9 cellular contexts compared by ENCODE assay signal in the genomic region with DNA sequence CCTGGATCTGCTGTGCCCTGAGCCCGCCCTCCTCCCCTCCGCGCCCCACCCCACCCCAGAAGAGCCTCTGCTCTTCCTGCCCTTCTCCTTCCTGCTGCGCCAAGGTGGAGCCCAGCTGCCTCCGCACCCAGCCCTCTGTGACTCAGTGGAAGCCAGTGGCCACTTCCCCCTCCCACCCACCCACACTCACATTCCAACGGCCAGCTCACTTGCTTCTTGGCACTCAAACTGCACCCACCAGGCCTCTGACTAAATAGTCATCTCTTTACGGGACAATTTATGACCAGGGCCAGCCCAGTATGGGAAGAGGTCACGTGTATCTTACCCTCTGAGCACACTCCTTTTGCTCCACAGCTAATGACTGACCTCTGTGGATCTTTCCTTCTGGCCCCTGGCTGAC.
DNase-seq lines count a peak whose midpoint lies in the region; ATAC-seq and TF ChIP-seq lines count a peak whose summit lies in the region.
"Had no signal": no experiment of that assay in that cellular context is flagged by ENCODE, and none has a peak within 500 bp of the region (broad histone marks: within the 10 kb centered on the region; RNA-seq: fewer than 3 reads in every experiment).

No MANE protein-coding gene starts in this region.

- H3K36me3 ChIP-seq in subcutaneous abdominal adipose tissue (ENCODE audit: control insufficient read depth in 5 of 5, insufficient read depth in 5 of 5, low read length in 5 of 5) (no peaks in the 10 kb centered on the region), gastroesophageal sphincter (no peaks in the 10 kb centered on the region), tibial nerve (no peaks in the 10 kb centered on the region)

- no peak overlapping the region for H3K4me3 ChIP-seq in subcutaneous abdominal adipose tissue (ENCODE audit: low read depth in 1 of 5, low read length in 5 of 5)
- H3K4me3 ChIP-seq in gastroesophageal sphincter: no peak overlapping the region
- no peak overlapping the region for H3K4me3 ChIP-seq in tibial nerve

- TF ChIP-seq CTCF in gastroesophageal sphincter (IDR thresholded peaks at IDR 0.05) (no peak), tibial nerve (IDR thresholded peaks at IDR 0.05) (no peak)

- peak overlapping the region; percentile 91 for H3K27ac ChIP-seq in subcutaneous abdominal adipose tissue (ENCODE audit: low read depth, low read length)
- H3K27ac ChIP-seq in gastroesophageal sphincter: no peak overlapping the region
- peak overlapping the region in 2 of 4 donors; percentile 25 to 77 for H3K27ac ChIP-seq in tibial nerve

- H3K27me3 ChIP-seq in subcutaneous abdominal adipose tissue (ENCODE audit: control insufficient read depth in 5 of 5, insufficient read depth in 4 of 5, low read length in 5 of 5): no peaks in the 10 kb centered on the region
- H3K27me3 ChIP-seq in gastroesophageal sphincter: no peaks in the 10 kb centered on the region
- H3K27me3 ChIP-seq in tibial nerve: no peaks in the 10 kb centered on the region

- peak; percentile 95 for DNase-seq in HCEC 1CT
- peak; percentile 94 for DNase-seq in SW480 (ENCODE audit: low spot score)
- peak; percentile 95 for DNase-seq in glomerular visceral epithelial cell (ENCODE audit: extremely low spot score)
- DNase-seq in DMS 273 treated with DMSO at 0.1 percent for 48 hours (lab: John Stamatoyannopoulos, UW): no peak
- DNase-seq in tibial nerve (ENCODE audit: low spot score in 2 of 2): no peak
- DNase-seq: stimulated activated naive CD8-positive, alpha-beta T cell treated with anti-CD3 and anti-CD28 coated beads, Interleukin-15, amount 100 ng/mL, for 72 hours had no signal

- no peak for TF ChIP-seq EP300 in gastroesophageal sphincter (IDR thresholded peaks at IDR 0.05)
- TF ChIP-seq EP300 in tibial nerve (IDR thresholded peaks at IDR 0.05): no peak

- peaks cover 6 to 41% (median 31%) of the 10 kb centered on the region in 5 donors for H3K4me1 ChIP-seq in subcutaneous abdominal adipose tissue (ENCODE audit: control insufficient read depth in 5 of 5, insufficient read depth in 5 of 5, low read length in 5 of 5)
- H3K4me1 ChIP-seq in gastroesophageal sphincter: peaks cover 0 to 37% (median 0%) of the 10 kb centered on the region in 3 donors
- peaks cover 0 to 39% (median 11%) of the 10 kb centered on the region in 4 donors for H3K4me1 ChIP-seq in tibial nerve

- no peaks in the 10 kb centered on the region for H3K9me3 ChIP-seq in subcutaneous abdominal adipose tissue (ENCODE audit: control insufficient read depth in 5 of 5, low read length in 5 of 5)
- no peaks in the 10 kb centered on the region for H3K9me3 ChIP-seq in gastroesophageal sphincter
- H3K9me3 ChIP-seq in tibial nerve: no peaks in the 10 kb centered on the region

- TF ChIP-seq POLR2A in gastroesophageal sphincter (IDR thresholded peaks at IDR 0.05) (no peak), tibial nerve (IDR thresholded peaks at IDR 0.05) (no peak)

- ATAC-seq in gastroesophageal sphincter (no peak), HG02938 (IDR thresholded peaks at IDR 0.05; ENCODE audit: unreplicated experiment) (no peak)
- ATAC-seq: stimulated activated naive CD8-positive, alpha-beta T cell treated with anti-CD3 and anti-CD28 coated beads, Interleukin-15, amount 100 ng/mL, for 72 hours had no signal

- 0 to 80% methylated on average over 1 of the region's 8 CpGs for WGBS in gastroesophageal sphincter (ENCODE audit: low coverage in 1 of 2), 2 donors
- 25 to 33% methylated on average over 8 of the region's 8 CpGs for WGBS in tibial nerve, 2 donors

- no peak overlapping the region for H3K9ac ChIP-seq in subcutaneous abdominal adipose tissue (ENCODE audit: low read length in 5 of 5)

Comparison
In these comparisons a context has a peak if more than half of its experiments do, and no peak if none do; other contexts are left out.
1. DNase-seq: peak in HCEC 1CT (single experiment), SW480 (single experiment) and glomerular visceral epithelial cell (single experiment); none in DMS 273 treated with DMSO at 0.1 percent for 48 hours (single experiment) and tibial nerve (0 of 2).